In the genomic region with DNA sequence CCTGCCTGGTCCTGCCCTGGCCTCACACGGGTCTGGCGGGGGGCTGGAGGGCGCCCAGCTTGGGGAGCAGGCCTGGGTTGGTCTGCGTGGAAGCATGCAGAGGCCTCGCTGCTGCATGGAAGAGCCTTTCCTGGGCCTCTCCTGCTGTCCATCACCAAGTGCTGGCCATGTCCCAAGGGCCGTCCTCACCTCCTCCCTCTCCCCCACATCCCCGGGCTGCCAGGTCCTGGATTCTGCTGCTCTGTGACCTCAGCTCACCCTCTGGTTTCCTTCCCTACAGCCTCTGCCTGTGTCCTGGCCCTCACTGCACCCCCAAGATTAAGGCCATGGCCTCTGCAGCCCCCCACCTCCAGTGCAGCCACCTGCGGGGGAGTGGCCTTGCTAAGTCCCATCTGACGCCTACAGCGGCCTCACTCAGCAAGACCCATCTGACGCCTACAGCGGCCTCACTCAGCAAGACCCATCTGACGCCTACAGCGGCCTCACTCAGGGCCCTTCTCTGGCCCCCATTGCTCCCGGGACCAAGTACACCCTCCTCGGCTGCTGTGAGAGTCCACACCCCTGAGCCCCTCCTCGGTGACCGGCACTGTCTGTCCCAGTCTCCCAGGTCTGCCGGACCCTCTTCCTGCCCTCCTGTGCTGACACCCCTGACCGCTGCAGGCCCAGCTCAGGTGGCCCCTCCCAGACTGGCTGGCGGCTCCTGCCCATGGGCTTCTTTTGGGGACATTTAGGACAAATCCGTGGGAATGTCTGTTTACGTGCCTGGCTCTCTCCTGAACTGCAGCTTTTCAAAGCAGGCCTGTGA, we compare ENCODE assay signal across 1 cellular context.
TF ChIP-seq lines count a peak whose summit lies in the region.

No MANE protein-coding gene starts in this region.

TF ChIP-seq in GM23338, 12 proteins besides CTCF, POLR2A, EP300 and RAD21 (continued from another document):
- TF ChIP-seq, protein P1, sequence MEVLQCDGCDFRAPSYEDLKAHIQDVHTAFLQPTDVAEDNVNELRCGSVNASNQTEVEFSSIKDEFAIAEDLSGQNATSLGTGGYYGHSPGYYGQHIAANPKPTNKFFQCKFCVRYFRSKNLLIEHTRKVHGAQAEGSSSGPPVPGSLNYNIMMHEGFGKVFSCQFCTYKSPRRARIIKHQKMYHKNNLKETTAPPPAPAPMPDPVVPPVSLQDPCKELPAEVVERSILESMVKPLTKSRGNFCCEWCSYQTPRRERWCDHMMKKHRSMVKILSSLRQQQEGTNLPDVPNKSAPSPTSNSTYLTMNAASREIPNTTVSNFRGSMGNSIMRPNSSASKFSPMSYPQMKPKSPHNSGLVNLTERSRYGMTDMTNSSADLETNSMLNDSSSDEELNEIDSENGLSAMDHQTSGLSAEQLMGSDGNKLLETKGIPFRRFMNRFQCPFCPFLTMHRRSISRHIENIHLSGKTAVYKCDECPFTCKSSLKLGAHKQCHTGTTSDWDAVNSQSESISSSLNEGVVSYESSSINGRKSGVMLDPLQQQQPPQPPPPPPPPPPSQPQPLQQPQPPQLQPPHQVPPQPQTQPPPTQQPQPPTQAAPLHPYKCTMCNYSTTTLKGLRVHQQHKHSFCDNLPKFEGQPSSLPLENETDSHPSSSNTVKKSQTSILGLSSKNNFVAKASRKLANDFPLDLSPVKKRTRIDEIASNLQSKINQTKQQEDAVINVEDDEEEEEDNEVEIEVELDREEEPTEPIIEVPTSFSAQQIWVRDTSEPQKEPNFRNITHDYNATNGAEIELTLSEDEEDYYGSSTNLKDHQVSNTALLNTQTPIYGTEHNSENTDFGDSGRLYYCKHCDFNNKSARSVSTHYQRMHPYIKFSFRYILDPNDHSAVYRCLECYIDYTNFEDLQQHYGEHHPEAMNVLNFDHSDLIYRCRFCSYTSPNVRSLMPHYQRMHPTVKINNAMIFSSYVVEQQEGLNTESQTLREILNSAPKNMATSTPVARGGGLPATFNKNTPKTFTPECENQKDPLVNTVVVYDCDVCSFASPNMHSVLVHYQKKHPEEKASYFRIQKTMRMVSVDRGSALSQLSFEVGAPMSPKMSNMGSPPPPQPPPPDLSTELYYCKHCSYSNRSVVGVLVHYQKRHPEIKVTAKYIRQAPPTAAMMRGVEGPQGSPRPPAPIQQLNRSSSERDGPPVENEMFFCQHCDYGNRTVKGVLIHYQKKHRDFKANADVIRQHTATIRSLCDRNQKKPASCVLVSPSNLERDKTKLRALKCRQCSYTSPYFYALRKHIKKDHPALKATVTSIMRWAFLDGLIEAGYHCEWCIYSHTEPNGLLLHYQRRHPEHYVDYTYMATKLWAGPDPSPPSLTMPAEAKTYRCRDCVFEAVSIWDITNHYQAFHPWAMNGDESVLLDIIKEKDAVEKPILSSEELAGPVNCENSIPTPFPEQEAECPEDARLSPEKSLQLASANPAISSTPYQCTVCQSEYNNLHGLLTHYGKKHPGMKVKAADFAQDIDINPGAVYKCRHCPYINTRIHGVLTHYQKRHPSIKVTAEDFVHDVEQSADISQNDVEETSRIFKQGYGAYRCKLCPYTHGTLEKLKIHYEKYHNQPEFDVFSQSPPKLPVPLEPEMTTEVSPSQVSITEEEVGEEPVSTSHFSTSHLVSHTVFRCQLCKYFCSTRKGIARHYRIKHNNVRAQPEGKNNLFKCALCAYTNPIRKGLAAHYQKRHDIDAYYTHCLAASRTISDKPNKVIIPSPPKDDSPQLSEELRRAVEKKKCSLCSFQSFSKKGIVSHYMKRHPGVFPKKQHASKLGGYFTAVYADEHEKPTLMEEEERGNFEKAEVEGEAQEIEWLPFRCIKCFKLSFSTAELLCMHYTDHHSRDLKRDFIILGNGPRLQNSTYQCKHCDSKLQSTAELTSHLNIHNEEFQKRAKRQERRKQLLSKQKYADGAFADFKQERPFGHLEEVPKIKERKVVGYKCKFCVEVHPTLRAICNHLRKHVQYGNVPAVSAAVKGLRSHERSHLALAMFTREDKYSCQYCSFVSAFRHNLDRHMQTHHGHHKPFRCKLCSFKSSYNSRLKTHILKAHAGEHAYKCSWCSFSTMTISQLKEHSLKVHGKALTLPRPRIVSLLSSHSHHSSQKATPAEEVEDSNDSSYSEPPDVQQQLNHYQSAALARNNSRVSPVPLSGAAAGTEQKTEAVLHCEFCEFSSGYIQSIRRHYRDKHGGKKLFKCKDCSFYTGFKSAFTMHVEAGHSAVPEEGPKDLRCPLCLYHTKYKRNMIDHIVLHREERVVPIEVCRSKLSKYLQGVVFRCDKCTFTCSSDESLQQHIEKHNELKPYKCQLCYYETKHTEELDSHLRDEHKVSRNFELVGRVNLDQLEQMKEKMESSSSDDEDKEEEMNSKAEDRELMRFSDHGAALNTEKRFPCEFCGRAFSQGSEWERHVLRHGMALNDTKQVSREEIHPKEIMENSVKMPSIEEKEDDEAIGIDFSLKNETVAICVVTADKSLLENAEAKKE (CRISPR knock-in tag; IDR thresholded peaks at IDR 0.05): no peak
- TF ChIP-seq, protein P2, sequence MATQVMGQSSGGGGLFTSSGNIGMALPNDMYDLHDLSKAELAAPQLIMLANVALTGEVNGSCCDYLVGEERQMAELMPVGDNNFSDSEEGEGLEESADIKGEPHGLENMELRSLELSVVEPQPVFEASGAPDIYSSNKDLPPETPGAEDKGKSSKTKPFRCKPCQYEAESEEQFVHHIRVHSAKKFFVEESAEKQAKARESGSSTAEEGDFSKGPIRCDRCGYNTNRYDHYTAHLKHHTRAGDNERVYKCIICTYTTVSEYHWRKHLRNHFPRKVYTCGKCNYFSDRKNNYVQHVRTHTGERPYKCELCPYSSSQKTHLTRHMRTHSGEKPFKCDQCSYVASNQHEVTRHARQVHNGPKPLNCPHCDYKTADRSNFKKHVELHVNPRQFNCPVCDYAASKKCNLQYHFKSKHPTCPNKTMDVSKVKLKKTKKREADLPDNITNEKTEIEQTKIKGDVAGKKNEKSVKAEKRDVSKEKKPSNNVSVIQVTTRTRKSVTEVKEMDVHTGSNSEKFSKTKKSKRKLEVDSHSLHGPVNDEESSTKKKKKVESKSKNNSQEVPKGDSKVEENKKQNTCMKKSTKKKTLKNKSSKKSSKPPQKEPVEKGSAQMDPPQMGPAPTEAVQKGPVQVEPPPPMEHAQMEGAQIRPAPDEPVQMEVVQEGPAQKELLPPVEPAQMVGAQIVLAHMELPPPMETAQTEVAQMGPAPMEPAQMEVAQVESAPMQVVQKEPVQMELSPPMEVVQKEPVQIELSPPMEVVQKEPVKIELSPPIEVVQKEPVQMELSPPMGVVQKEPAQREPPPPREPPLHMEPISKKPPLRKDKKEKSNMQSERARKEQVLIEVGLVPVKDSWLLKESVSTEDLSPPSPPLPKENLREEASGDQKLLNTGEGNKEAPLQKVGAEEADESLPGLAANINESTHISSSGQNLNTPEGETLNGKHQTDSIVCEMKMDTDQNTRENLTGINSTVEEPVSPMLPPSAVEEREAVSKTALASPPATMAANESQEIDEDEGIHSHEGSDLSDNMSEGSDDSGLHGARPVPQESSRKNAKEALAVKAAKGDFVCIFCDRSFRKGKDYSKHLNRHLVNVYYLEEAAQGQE (IDR thresholded peaks at IDR 0.05; ENCODE audit: unreplicated experiment): no peak
- TF ChIP-seq, protein P3, sequence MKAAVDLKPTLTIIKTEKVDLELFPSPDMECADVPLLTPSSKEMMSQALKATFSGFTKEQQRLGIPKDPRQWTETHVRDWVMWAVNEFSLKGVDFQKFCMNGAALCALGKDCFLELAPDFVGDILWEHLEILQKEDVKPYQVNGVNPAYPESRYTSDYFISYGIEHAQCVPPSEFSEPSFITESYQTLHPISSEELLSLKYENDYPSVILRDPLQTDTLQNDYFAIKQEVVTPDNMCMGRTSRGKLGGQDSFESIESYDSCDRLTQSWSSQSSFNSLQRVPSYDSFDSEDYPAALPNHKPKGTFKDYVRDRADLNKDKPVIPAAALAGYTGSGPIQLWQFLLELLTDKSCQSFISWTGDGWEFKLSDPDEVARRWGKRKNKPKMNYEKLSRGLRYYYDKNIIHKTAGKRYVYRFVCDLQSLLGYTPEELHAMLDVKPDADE (IDR thresholded peaks at IDR 0.05): no peak
- TF ChIP-seq EZH2phosphoT487 (IDR thresholded peaks at IDR 0.05; ENCODE audit: unreplicated experiment) (no peak), ZNF331 (CRISPR knock-in tag; IDR thresholded peaks at IDR 0.05; ENCODE audit: low read depth) (no peak), EZH2 (IDR thresholded peaks at IDR 0.05; ENCODE audit: low read depth, unreplicated experiment) (no peak), STAT1 (IDR thresholded peaks at IDR 0.05; ENCODE audit: unreplicated experiment) (no peak), CREB1 (CRISPR knock-in tag; IDR thresholded peaks at IDR 0.05; ENCODE audit: low read depth) (no peak), ZNF114 (CRISPR knock-in tag; IDR thresholded peaks at IDR 0.05) (no peak), NANOG (IDR thresholded peaks at IDR 0.05; ENCODE audit: borderline replicate concordance) (no peak), POLR2AphosphoS5 (IDR thresholded peaks at IDR 0.05; ENCODE audit: low read depth) (no peak)
TF ChIP-seq in GM23338: peak in this region for 0.
